ENCODE assay signal across 10 cellular contexts in the genomic region with DNA sequence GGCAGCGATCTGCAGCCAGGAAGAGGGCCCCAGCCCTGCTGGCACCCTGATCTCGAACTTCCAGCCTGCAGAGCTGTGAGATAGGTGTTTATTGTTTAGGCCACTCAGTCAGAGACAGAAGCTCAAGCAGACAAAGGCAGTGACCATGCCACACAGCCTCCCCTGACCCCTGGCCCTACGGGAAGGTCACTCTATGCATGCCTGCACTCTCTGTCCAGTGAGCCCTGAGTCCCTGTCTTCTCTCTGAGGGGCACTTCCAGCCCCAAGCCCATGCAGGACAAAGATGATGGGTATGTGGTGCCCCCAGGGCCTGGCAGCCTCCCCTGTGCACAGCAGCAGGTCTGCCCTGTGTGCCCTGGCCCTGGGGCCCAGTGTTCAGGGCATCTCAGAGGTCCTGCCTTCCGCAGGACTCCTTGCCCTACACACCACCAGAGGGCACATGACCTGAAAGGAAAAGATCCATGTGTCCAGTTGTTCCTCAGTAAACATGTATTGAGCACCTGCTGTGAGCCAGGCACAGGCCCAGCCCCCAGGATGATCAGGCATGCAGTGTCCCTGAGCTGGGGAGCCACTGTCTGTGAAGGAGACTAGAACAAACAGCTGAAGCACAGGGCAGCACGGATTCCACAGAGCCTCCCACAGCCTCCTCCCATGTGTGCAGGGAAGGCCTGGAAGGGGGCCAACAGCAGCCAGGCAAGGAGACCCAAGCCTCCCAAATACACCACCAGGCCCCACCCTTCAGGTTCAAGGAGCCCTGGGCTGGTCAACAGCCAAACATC.
A peak's percentile ranks its signal among the peaks of the same experiment; 100 is the strongest.
DNase-seq lines count a peak whose midpoint lies in the region; ATAC-seq and TF ChIP-seq lines count a peak whose summit lies in the region.
"Had no signal": no experiment of that assay in that cellular context is flagged by ENCODE, and none has a peak within 500 bp of the region (broad histone marks: within the 10 kb centered on the region; RNA-seq: fewer than 3 reads in every experiment).

No MANE protein-coding gene starts in this region.

- no peaks in the 10 kb centered on the region for H3K9me3 ChIP-seq in BE2C

- H3K27me3 ChIP-seq in BE2C: no peaks in the 10 kb centered on the region

- DNase-seq in BE2C (no peak), HCEC 1CT (peak; percentile 17), WTC11 (ENCODE audit: low spot score) (peak; percentile 52), left colon (no peak), GOT3 (lab: John Stamatoyannopoulos, UW) (no peak), kidney glomerular epithelial cell (lab: John Stamatoyannopoulos, UW) (no peak)
- no peak for DNase-seq in activated CD4-positive, CD25-positive, alpha-beta regulatory T cell treated with anti-CD3 and anti-CD28 coated beads, Interleukin-2, amount 50 U/mL, for 72 hours
- DNase-seq: activated effector memory CD4-positive, alpha-beta T cell treated with anti-CD3 and anti-CD28 coated beads, Interleukin-2, amount 50 U/mL, for 16 hours had no signal

- no peaks in the 10 kb centered on the region for H3K4me1 ChIP-seq in BE2C

- POLR2A ChIA-PET in WTC11 (lab: Charles Lee): no interaction called here

- ATAC-seq in WTC11: peak; percentile 94
- peak; percentile 46 for ATAC-seq in left colon
- no peak for ATAC-seq in HG02970 (IDR thresholded peaks at IDR 0.05; ENCODE audit: low FRiP score, unreplicated experiment)

- peaks cover 11% of the 10 kb centered on the region for H3K9me3 Mint-ChIP-seq in WTC11
- H3K9me3 Mint-ChIP-seq: T-helper 1 cell treated with Interleukin-12 subunit alpha and Interleukin-12 subunit beta and Interleukin-4 antibody, amounts not matched to agents 30 μg/mL and 1 μg/mL, for 36 hours had no signal

- no peak overlapping the region for H3K27ac Mint-ChIP-seq in WTC11
- H3K27ac Mint-ChIP-seq: T-helper 1 cell treated with Interleukin-12 subunit alpha and Interleukin-12 subunit beta and Interleukin-4 antibody, amounts not matched to agents 30 μg/mL and 1 μg/mL, for 36 hours had no signal

- CTCF ChIA-PET in WTC11 (lab: Charles Lee): no interaction called here

- H3K4me1 Mint-ChIP-seq in WTC11: no peaks in the 10 kb centered on the region; the same call in 1 of the 2 replicates

- TF ChIP-seq CTCF in BE2C (IDR thresholded peaks at IDR 0.05; ENCODE audit: low read depth, low read length) (peak; percentile 38), WTC11 (IDR thresholded peaks at IDR 0.05) (peak; percentile 33; the same call in 1 of the 2 replicates)

- H3K4me3 Mint-ChIP-seq in WTC11: no peak overlapping the region
- H3K4me3 Mint-ChIP-seq: T-helper 1 cell treated with Interleukin-12 subunit alpha and Interleukin-12 subunit beta and Interleukin-4 antibody, amounts not matched to agents 30 μg/mL and 1 μg/mL, for 36 hours had no signal

- intact Hi-C loops in left colon (cut with DNase I, micrococcal nuclease): no loop called here

- H3K4me3 ChIP-seq in BE2C (ENCODE audit: low read depth, low read length): no peak overlapping the region

- H3K36me3 Mint-ChIP-seq in WTC11: no peaks in the 10 kb centered on the region

- H3K36me3 ChIP-seq in BE2C: no peaks in the 10 kb centered on the region

- H3K27me3 Mint-ChIP-seq in WTC11 (ENCODE audit: low read depth): no peaks in the 10 kb centered on the region

TF ChIP-seq in WTC11, 78 proteins besides CTCF, POLR2A, EP300 and RAD21:
- no peak for TF ChIP-seq ATF2 (CRISPR knock-in tag; IDR thresholded peaks at IDR 0.05; ENCODE audit: borderline replicate concordance, low read depth)
- TF ChIP-seq, protein P1, sequence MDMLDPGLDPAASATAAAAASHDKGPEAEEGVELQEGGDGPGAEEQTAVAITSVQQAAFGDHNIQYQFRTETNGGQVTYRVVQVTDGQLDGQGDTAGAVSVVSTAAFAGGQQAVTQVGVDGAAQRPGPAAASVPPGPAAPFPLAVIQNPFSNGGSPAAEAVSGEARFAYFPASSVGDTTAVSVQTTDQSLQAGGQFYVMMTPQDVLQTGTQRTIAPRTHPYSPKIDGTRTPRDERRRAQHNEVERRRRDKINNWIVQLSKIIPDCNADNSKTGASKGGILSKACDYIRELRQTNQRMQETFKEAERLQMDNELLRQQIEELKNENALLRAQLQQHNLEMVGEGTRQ (CRISPR knock-in tag; IDR thresholded peaks at IDR 0.05): peak; percentile 32; the same call in 1 of the 2 replicates
- TF ChIP-seq ZSCAN18 (CRISPR knock-in tag; IDR thresholded peaks at IDR 0.05): 0 out of 2 replicates have a peak, but pooled peaks have one; percentile 20

Comparison
In these comparisons a context has a peak if more than half of its experiments do, and no peak if none do; other contexts are left out.
1. DNase-seq: peak in HCEC 1CT (single experiment) and WTC11 (single experiment); none in BE2C (single experiment), left colon (0 of 2), GOT3 (single experiment), kidney glomerular epithelial cell (single experiment) and activated CD4-positive, CD25-positive, alpha-beta regulatory T cell treated with anti-CD3 and anti-CD28 coated beads, Interleukin-2, amount 50 U/mL, for 72 hours (single experiment).